In the genomic region with DNA sequence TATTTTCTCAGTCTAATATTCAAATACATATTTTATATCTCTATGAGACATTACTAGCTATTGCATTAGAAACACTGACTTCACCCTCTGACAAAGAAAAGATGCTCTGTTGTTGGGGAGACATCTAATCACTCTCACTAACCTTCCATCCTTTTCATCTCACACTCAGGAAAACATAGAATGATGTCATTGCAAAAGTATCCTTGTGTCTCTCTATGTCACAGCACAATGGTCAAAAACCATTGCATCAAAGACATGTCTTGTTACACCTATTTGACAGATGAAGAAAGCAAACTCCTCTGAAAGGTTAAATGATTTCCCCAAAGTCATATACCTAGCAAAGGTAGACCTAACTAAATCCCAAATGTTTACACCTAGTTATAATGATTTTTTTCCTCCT, we compare ENCODE assay signal across 1 cellular context.
TF ChIP-seq lines count a peak whose summit lies in the region.

No MANE protein-coding gene starts in this region.

TF ChIP-seq in HepG2, 621 proteins besides CTCF, POLR2A, EP300 and RAD21 (continued from another document):
- TF ChIP-seq, protein P1, sequence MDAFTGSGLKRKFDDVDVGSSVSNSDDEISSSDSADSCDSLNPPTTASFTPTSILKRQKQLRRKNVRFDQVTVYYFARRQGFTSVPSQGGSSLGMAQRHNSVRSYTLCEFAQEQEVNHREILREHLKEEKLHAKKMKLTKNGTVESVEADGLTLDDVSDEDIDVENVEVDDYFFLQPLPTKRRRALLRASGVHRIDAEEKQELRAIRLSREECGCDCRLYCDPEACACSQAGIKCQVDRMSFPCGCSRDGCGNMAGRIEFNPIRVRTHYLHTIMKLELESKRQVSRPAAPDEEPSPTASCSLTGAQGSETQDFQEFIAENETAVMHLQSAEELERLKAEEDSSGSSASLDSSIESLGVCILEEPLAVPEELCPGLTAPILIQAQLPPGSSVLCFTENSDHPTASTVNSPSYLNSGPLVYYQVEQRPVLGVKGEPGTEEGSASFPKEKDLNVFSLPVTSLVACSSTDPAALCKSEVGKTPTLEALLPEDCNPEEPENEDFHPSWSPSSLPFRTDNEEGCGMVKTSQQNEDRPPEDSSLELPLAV (CRISPR knock-in tag; conservative IDR thresholded peaks at IDR 0.05; ENCODE audit: low read depth) = no peak
